1 cellular context compared by ENCODE assay signal in the genomic region with DNA sequence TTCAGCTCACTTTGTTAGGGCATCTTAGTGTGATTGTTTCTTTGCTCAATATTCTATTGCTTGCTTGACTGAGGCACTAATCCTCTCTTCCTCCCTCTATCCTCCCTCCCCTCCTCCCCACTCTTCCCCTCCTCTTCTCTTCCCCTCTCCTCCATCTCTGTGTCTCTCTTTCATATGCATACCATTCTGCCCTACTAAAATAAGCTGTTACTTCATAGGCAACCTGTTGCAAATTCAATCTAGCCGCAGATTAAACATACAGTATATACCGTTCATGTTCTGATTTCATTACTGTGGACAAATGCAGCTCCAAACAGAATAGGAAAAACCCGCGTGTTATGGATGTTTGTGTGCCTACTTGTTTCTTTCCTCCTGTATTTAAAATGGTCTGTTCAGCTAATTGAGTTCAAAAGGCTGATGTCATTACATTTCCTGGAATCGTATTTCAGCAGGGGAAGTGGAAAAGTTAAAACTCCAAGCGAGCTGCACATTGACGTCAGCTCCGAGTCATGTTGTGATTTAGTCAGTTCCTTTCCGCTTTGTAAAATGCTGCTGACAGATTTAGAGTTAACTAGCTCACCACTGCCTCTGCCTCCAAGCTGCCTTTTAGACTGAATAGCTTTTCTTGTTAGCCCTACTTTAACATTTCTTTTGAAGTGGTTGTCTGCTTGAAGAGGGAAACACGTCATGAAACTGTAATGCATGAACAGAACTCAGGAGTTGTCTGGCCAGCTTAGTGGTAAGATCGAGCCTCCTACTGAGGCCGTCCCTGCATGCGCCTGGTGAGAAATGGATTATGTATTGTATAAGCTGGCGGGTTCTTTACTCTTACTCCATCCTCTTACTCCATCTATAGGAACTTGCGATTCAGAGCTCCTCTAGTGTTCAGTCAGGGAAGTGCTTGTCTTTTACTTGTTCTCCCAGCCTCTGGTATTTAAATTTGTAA.
TF ChIP-seq lines count a peak whose summit lies in the region.

No MANE protein-coding gene starts in this region.

TF ChIP-seq in HEK293, 187 proteins besides CTCF, POLR2A, EP300 and RAD21 (continued from another document and continues in another):
- TF ChIP-seq, protein P1, sequence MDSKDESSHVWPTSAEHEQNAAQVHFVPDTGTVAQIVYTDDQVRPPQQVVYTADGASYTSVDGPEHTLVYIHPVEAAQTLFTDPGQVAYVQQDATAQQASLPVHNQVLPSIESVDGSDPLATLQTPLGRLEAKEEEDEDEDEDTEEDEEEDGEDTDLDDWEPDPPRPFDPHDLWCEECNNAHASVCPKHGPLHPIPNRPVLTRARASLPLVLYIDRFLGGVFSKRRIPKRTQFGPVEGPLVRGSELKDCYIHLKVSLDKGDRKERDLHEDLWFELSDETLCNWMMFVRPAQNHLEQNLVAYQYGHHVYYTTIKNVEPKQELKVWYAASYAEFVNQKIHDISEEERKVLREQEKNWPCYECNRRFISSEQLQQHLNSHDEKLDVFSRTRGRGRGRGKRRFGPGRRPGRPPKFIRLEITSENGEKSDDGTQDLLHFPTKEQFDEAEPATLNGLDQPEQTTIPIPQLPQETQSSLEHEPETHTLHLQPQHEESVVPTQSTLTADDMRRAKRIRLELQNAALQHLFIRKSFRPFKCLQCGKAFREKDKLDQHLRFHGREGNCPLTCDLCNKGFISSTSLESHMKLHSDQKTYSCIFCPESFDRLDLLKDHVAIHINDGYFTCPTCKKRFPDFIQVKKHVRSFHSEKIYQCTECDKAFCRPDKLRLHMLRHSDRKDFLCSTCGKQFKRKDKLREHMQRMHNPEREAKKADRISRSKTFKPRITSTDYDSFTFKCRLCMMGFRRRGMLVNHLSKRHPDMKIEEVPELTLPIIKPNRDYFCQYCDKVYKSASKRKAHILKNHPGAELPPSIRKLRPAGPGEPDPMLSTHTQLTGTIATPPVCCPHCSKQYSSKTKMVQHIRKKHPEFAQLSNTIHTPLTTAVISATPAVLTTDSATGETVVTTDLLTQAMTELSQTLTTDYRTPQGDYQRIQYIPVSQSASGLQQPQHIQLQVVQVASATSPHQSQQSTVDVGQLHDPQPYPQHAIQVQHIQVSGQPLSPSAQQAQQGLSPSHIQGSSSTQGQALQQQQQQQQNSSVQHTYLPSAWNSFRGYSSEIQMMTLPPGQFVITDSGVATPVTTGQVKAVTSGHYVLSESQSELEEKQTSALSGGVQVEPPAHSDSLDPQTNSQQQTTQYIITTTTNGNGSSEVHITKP (tag by site-specific recombination; IDR thresholded peaks at IDR 0.05), result peak; percentile 96
- TF ChIP-seq ZNF571 (tag by site-specific recombination; IDR thresholded peaks at IDR 0.05), result no peak
- TF ChIP-seq, protein P2, sequence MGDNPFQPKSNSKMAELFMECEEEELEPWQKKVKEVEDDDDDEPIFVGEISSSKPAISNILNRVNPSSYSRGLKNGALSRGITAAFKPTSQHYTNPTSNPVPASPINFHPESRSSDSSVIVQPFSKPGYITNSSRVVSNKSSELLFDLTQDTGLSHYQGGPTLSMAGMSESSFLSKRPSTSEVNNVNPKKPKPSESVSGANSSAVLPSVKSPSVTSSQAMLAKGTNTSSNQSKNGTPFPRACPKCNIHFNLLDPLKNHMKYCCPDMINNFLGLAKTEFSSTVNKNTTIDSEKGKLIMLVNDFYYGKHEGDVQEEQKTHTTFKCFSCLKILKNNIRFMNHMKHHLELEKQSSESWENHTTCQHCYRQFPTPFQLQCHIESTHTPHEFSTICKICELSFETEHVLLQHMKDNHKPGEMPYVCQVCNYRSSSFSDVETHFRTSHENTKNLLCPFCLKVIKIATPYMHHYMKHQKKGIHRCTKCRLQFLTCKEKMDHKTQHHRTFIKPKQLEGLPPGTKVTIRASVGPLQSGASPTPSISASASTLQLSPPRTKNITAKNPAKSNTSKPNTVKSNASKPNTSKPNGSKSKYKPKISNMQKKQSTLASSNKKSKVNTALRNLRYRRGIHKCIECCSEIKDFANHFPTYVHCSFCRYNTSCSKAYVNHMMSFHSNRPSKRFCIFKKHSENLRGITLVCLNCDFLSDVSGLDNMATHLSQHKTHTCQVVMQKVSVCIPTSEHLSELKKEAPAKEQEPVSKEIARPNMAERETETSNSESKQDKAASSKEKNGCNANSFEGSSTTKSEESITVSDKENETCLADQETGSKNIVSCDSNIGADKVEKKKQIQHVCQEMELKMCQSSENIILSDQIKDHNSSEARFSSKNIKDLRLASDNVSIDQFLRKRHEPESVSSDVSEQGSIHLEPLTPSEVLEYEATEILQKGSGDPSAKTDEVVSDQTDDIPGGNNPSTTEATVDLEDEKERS (tag by site-specific recombination; IDR thresholded peaks at IDR 0.05), result no peak
- TF ChIP-seq GLI4 (tag by site-specific recombination; IDR thresholded peaks at IDR 0.05), result 0 out of 2 replicates have a peak, but pooled peaks have one; percentile 43
- no peak for TF ChIP-seq ZNF473 (tag by site-specific recombination; IDR thresholded peaks at IDR 0.05)
- peak; percentile 99 for TF ChIP-seq SCRT1 (tag by site-specific recombination; IDR thresholded peaks at IDR 0.05; ENCODE audit: borderline replicate concordance)
- TF ChIP-seq, protein P3, sequence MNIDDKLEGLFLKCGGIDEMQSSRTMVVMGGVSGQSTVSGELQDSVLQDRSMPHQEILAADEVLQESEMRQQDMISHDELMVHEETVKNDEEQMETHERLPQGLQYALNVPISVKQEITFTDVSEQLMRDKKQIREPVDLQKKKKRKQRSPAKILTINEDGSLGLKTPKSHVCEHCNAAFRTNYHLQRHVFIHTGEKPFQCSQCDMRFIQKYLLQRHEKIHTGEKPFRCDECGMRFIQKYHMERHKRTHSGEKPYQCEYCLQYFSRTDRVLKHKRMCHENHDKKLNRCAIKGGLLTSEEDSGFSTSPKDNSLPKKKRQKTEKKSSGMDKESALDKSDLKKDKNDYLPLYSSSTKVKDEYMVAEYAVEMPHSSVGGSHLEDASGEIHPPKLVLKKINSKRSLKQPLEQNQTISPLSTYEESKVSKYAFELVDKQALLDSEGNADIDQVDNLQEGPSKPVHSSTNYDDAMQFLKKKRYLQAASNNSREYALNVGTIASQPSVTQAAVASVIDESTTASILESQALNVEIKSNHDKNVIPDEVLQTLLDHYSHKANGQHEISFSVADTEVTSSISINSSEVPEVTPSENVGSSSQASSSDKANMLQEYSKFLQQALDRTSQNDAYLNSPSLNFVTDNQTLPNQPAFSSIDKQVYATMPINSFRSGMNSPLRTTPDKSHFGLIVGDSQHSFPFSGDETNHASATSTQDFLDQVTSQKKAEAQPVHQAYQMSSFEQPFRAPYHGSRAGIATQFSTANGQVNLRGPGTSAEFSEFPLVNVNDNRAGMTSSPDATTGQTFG (tag by site-specific recombination; IDR thresholded peaks at IDR 0.05; ENCODE audit: borderline replicate concordance), result no peak
- TF ChIP-seq, protein P4, sequence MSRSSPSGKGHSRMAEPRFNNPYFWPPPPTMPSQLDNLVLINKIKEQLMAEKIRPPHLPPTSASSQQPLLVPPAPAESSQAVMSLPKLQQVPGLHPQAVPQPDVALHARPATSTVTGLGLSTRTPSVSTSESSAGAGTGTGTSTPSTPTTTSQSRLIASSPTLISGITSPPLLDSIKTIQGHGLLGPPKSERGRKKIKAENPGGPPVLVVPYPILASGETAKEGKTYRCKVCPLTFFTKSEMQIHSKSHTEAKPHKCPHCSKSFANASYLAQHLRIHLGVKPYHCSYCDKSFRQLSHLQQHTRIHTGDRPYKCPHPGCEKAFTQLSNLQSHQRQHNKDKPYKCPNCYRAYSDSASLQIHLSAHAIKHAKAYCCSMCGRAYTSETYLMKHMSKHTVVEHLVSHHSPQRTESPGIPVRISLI (tag by site-specific recombination; IDR thresholded peaks at IDR 0.05), result peak; percentile 70; the same call in 1 of the 2 replicates
- TF ChIP-seq ZNF324 (tag by site-specific recombination; IDR thresholded peaks at IDR 0.05), result peak; percentile 97
- TF ChIP-seq ZNF768 (tag by site-specific recombination; IDR thresholded peaks at IDR 0.05), result no peak
- TF ChIP-seq ZNF548 (tag by site-specific recombination; IDR thresholded peaks at IDR 0.05), result no peak
- peak; percentile 98 for TF ChIP-seq ZNF366 (tag by site-specific recombination; conservative IDR thresholded peaks at IDR 0.05)
- peak; percentile 99 for TF ChIP-seq ZEB2 (tag by site-specific recombination; IDR thresholded peaks at IDR 0.05)
- TF ChIP-seq, protein P5, sequence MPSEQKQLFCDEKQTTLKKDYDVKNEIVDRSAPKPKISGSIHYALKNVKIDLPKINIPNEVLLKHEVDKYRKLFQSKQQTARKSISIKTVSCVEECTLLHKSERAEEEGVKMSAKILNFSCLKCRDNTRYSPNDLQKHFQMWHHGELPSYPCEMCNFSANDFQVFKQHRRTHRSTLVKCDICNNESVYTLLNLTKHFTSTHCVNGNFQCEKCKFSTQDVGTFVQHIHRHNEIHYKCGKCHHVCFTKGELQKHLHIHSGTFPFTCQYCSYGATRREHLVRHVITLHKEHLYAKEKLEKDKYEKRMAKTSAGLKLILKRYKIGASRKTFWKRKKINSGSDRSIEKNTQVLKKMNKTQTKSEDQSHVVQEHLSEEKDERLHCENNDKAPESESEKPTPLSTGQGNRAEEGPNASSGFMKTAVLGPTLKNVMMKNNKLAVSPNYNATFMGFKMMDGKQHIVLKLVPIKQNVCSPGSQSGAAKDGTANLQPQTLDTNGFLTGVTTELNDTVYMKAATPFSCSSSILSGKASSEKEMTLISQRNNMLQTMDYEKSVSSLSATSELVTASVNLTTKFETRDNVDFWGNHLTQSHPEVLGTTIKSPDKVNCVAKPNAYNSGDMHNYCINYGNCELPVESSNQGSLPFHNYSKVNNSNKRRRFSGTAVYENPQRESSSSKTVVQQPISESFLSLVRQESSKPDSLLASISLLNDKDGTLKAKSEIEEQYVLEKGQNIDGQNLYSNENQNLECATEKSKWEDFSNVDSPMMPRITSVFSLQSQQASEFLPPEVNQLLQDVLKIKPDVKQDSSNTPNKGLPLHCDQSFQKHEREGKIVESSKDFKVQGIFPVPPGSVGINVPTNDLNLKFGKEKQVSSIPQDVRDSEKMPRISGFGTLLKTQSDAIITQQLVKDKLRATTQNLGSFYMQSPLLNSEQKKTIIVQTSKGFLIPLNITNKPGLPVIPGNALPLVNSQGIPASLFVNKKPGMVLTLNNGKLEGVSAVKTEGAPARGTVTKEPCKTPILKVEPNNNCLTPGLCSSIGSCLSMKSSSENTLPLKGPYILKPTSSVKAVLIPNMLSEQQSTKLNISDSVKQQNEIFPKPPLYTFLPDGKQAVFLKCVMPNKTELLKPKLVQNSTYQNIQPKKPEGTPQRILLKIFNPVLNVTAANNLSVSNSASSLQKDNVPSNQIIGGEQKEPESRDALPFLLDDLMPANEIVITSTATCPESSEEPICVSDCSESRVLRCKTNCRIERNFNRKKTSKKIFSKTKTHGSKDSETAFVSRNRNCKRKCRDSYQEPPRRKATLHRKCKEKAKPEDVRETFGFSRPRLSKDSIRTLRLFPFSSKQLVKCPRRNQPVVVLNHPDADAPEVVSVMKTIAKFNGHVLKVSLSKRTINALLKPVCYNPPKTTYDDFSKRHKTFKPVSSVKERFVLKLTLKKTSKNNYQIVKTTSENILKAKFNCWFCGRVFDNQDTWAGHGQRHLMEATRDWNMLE (tag by site-specific recombination; conservative IDR thresholded peaks at IDR 0.05; ENCODE audit: low read depth), result peak; percentile 55; the same call in 1 of the 2 replicates
- TF ChIP-seq BCL11A (tag by site-specific recombination; IDR thresholded peaks at IDR 0.05; ENCODE audit: low read depth), result peak; percentile 98
- TF ChIP-seq, protein P6, sequence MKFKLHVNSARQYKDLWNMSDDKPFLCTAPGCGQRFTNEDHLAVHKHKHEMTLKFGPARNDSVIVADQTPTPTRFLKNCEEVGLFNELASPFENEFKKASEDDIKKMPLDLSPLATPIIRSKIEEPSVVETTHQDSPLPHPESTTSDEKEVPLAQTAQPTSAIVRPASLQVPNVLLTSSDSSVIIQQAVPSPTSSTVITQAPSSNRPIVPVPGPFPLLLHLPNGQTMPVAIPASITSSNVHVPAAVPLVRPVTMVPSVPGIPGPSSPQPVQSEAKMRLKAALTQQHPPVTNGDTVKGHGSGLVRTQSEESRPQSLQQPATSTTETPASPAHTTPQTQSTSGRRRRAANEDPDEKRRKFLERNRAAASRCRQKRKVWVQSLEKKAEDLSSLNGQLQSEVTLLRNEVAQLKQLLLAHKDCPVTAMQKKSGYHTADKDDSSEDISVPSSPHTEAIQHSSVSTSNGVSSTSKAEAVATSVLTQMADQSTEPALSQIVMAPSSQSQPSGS (tag by site-specific recombination; IDR thresholded peaks at IDR 0.05; ENCODE audit: low read depth), result peak; percentile 99
- no peak for TF ChIP-seq ZFP3 (tag by site-specific recombination; IDR thresholded peaks at IDR 0.05; ENCODE audit: low read depth)
- TF ChIP-seq ZNF214 (tag by site-specific recombination; IDR thresholded peaks at IDR 0.05; ENCODE audit: borderline replicate concordance), result no peak
- TF ChIP-seq, protein P7, sequence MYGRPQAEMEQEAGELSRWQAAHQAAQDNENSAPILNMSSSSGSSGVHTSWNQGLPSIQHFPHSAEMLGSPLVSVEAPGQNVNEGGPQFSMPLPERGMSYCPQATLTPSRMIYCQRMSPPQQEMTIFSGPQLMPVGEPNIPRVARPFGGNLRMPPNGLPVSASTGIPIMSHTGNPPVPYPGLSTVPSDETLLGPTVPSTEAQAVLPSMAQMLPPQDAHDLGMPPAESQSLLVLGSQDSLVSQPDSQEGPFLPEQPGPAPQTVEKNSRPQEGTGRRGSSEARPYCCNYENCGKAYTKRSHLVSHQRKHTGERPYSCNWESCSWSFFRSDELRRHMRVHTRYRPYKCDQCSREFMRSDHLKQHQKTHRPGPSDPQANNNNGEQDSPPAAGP (tag by site-specific recombination; IDR thresholded peaks at IDR 0.05), result peak; percentile 99
- TF ChIP-seq, protein P8, sequence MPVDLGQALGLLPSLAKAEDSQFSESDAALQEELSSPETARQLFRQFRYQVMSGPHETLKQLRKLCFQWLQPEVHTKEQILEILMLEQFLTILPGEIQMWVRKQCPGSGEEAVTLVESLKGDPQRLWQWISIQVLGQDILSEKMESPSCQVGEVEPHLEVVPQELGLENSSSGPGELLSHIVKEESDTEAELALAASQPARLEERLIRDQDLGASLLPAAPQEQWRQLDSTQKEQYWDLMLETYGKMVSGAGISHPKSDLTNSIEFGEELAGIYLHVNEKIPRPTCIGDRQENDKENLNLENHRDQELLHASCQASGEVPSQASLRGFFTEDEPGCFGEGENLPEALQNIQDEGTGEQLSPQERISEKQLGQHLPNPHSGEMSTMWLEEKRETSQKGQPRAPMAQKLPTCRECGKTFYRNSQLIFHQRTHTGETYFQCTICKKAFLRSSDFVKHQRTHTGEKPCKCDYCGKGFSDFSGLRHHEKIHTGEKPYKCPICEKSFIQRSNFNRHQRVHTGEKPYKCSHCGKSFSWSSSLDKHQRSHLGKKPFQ (tag by site-specific recombination; IDR thresholded peaks at IDR 0.05), result no peak; the same call in 1 of the 2 replicates
